Comparison of ENCODE assay signal across 1 cellular context in genomic region chr2:113891265-113891959, GRCh38.
TF ChIP-seq lines count a peak whose summit lies in the region.

No MANE protein-coding gene starts in this region.

TF ChIP-seq in HepG2, 621 proteins besides CTCF, POLR2A, EP300 and RAD21 (continued from another document):
- TF ChIP-seq, protein P1, sequence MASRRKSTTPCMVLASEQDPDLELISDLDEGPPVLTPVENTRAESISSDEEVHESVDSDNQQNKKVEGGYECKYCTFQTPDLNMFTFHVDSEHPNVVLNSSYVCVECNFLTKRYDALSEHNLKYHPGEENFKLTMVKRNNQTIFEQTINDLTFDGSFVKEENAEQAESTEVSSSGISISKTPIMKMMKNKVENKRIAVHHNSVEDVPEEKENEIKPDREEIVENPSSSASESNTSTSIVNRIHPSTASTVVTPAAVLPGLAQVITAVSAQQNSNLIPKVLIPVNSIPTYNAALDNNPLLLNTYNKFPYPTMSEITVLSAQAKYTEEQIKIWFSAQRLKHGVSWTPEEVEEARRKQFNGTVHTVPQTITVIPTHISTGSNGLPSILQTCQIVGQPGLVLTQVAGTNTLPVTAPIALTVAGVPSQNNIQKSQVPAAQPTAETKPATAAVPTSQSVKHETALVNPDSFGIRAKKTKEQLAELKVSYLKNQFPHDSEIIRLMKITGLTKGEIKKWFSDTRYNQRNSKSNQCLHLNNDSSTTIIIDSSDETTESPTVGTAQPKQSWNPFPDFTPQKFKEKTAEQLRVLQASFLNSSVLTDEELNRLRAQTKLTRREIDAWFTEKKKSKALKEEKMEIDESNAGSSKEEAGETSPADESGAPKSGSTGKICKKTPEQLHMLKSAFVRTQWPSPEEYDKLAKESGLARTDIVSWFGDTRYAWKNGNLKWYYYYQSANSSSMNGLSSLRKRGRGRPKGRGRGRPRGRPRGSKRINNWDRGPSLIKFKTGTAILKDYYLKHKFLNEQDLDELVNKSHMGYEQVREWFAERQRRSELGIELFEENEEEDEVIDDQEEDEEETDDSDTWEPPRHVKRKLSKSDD (CRISPR knock-in tag; IDR thresholded peaks at IDR 0.05; ENCODE audit: low read depth), result no peak
- TF ChIP-seq ZNF616 (CRISPR knock-in tag; IDR thresholded peaks at IDR 0.05; ENCODE audit: low read depth), result no peak
- no peak for TF ChIP-seq ZNF607 (CRISPR knock-in tag; IDR thresholded peaks at IDR 0.05; ENCODE audit: borderline replicate concordance)
- no peak for TF ChIP-seq TBX2 (CRISPR knock-in tag; IDR thresholded peaks at IDR 0.05; ENCODE audit: borderline replicate concordance)
- TF ChIP-seq NR2F1 (CRISPR knock-in tag; IDR thresholded peaks at IDR 0.05), result no peak
- TF ChIP-seq, protein P2, sequence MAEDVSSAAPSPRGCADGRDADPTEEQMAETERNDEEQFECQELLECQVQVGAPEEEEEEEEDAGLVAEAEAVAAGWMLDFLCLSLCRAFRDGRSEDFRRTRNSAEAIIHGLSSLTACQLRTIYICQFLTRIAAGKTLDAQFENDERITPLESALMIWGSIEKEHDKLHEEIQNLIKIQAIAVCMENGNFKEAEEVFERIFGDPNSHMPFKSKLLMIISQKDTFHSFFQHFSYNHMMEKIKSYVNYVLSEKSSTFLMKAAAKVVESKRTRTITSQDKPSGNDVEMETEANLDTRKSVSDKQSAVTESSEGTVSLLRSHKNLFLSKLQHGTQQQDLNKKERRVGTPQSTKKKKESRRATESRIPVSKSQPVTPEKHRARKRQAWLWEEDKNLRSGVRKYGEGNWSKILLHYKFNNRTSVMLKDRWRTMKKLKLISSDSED (CRISPR knock-in tag; IDR thresholded peaks at IDR 0.05), result no peak
- no peak for TF ChIP-seq TOPORS (CRISPR knock-in tag; IDR thresholded peaks at IDR 0.05)
